Comparison of ENCODE assay signal across 1 cellular context in the genomic region with DNA sequence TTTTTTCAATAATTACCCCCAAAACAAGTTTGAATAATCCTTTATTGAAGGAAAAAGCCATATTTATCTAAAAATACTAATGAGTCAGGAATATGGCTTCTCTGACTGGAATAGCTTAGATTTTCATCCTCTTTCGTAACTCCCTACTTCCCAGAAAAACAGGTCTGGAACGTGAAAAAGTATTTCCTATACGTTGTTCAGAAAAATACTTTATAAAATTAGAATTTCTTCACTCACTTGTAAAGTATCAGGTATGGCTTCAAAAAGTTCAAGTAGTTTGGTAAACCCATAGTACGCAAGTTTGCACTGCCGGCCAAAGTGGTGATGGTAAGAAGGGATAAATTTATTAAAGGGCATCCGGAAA.
TF ChIP-seq lines count a peak whose summit lies in the region.

No MANE protein-coding gene starts in this region.

TF ChIP-seq in HepG2, 621 proteins besides CTCF, POLR2A, EP300 and RAD21 (continues in another document):
- TF ChIP-seq CHCHD3 (CRISPR knock-in tag; IDR thresholded peaks at IDR 0.05): no peak
- no peak for TF ChIP-seq ZNF598 (CRISPR knock-in tag; IDR thresholded peaks at IDR 0.05; ENCODE audit: borderline replicate concordance)
- TF ChIP-seq, protein P1, sequence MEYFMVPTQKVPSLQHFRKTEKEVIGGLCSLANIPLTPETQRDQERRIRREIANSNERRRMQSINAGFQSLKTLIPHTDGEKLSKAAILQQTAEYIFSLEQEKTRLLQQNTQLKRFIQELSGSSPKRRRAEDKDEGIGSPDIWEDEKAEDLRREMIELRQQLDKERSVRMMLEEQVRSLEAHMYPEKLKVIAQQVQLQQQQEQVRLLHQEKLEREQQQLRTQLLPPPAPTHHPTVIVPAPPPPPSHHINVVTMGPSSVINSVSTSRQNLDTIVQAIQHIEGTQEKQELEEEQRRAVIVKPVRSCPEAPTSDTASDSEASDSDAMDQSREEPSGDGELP (IDR thresholded peaks at IDR 0.05; ENCODE audit: borderline replicate concordance, low read depth): 0 out of 2 replicates have a peak, but pooled peaks have one; percentile 7
- no peak for TF ChIP-seq KDM1A (CRISPR knock-in tag; IDR thresholded peaks at IDR 0.05)
- no peak for TF ChIP-seq MIER2 (CRISPR knock-in tag; IDR thresholded peaks at IDR 0.05)
- no peak for TF ChIP-seq CHD2 (IDR thresholded peaks at IDR 0.05; ENCODE audit: low read depth, low read length)
- TF ChIP-seq NR2F1 (CRISPR knock-in tag; IDR thresholded peaks at IDR 0.05): no peak
- no peak for TF ChIP-seq ZNF235 (CRISPR knock-in tag; IDR thresholded peaks at IDR 0.05; ENCODE audit: borderline replicate concordance)
- TF ChIP-seq ARID2 (CRISPR knock-in tag; IDR thresholded peaks at IDR 0.05; ENCODE audit: borderline replicate concordance): 0 out of 2 replicates have a peak, but pooled peaks have one; percentile 21
- no peak for TF ChIP-seq MBD4 (IDR thresholded peaks at IDR 0.05; ENCODE audit: borderline replicate concordance, low read length)
- no peak for TF ChIP-seq CENPT (CRISPR knock-in tag; IDR thresholded peaks at IDR 0.05; ENCODE audit: low read depth)
- no peak for TF ChIP-seq NFKB2 (CRISPR knock-in tag; IDR thresholded peaks at IDR 0.05; ENCODE audit: borderline replicate concordance)
- TF ChIP-seq REXO4 (CRISPR knock-in tag; IDR thresholded peaks at IDR 0.05; ENCODE audit: borderline replicate concordance): no peak
- 0 out of 2 replicates have a peak, but pooled peaks have one; percentile 13 for TF ChIP-seq ZNF20 (CRISPR knock-in tag; IDR thresholded peaks at IDR 0.05)
- no peak for TF ChIP-seq MTA3 (CRISPR knock-in tag; IDR thresholded peaks at IDR 0.05)
- TF ChIP-seq NFE2L1 (CRISPR knock-in tag; IDR thresholded peaks at IDR 0.05; ENCODE audit: borderline replicate concordance): no peak
- TF ChIP-seq, protein P2, sequence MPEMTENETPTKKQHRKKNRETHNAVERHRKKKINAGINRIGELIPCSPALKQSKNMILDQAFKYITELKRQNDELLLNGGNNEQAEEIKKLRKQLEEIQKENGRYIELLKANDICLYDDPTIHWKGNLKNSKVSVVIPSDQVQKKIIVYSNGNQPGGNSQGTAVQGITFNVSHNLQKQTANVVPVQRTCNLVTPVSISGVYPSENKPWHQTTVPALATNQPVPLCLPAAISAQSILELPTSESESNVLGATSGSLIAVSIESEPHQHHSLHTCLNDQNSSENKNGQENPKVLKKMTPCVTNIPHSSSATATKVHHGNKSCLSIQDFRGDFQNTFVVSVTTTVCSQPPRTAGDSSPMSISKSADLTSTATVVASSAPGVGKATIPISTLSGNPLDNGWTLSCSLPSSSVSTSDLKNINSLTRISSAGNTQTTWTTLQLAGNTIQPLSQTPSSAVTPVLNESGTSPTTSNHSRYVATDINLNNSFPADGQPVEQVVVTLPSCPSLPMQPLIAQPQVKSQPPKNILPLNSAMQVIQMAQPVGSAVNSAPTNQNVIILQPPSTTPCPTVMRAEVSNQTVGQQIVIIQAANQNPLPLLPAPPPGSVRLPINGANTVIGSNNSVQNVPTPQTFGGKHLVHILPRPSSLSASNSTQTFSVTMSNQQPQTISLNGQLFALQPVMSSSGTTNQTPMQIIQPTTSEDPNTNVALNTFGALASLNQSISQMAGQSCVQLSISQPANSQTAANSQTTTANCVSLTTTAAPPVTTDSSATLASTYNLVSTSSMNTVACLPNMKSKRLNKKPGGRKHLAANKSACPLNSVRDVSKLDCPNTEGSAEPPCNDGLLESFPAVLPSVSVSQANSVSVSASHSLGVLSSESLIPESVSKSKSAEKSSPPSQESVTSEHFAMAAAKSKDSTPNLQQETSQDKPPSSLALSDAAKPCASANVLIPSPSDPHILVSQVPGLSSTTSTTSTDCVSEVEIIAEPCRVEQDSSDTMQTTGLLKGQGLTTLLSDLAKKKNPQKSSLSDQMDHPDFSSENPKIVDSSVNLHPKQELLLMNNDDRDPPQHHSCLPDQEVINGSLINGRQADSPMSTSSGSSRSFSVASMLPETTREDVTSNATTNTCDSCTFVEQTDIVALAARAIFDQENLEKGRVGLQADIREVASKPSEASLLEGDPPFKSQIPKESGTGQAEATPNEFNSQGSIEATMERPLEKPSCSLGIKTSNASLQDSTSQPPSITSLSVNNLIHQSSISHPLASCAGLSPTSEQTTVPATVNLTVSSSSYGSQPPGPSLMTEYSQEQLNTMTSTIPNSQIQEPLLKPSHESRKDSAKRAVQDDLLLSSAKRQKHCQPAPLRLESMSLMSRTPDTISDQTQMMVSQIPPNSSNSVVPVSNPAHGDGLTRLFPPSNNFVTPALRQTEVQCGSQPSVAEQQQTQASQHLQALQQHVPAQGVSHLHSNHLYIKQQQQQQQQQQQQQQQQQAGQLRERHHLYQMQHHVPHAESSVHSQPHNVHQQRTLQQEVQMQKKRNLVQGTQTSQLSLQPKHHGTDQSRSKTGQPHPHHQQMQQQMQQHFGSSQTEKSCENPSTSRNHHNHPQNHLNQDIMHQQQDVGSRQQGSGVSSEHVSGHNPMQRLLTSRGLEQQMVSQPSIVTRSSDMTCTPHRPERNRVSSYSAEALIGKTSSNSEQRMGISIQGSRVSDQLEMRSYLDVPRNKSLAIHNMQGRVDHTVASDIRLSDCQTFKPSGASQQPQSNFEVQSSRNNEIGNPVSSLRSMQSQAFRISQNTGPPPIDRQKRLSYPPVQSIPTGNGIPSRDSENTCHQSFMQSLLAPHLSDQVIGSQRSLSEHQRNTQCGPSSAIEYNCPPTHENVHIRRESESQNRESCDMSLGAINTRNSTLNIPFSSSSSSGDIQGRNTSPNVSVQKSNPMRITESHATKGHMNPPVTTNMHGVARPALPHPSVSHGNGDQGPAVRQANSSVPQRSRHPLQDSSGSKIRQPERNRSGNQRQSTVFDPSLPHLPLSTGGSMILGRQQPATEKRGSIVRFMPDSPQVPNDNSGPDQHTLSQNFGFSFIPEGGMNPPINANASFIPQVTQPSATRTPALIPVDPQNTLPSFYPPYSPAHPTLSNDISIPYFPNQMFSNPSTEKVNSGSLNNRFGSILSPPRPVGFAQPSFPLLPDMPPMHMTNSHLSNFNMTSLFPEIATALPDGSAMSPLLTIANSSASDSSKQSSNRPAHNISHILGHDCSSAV (CRISPR knock-in tag; IDR thresholded peaks at IDR 0.05; ENCODE audit: borderline replicate concordance): no peak
- TF ChIP-seq, protein P3, sequence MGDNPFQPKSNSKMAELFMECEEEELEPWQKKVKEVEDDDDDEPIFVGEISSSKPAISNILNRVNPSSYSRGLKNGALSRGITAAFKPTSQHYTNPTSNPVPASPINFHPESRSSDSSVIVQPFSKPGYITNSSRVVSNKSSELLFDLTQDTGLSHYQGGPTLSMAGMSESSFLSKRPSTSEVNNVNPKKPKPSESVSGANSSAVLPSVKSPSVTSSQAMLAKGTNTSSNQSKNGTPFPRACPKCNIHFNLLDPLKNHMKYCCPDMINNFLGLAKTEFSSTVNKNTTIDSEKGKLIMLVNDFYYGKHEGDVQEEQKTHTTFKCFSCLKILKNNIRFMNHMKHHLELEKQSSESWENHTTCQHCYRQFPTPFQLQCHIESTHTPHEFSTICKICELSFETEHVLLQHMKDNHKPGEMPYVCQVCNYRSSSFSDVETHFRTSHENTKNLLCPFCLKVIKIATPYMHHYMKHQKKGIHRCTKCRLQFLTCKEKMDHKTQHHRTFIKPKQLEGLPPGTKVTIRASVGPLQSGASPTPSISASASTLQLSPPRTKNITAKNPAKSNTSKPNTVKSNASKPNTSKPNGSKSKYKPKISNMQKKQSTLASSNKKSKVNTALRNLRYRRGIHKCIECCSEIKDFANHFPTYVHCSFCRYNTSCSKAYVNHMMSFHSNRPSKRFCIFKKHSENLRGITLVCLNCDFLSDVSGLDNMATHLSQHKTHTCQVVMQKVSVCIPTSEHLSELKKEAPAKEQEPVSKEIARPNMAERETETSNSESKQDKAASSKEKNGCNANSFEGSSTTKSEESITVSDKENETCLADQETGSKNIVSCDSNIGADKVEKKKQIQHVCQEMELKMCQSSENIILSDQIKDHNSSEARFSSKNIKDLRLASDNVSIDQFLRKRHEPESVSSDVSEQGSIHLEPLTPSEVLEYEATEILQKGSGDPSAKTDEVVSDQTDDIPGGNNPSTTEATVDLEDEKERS (CRISPR knock-in tag; IDR thresholded peaks at IDR 0.05): peak; percentile 73; the same call in 1 of the 2 replicates
- TF ChIP-seq NCOA5 (CRISPR knock-in tag; IDR thresholded peaks at IDR 0.05): no peak
- TF ChIP-seq, protein P4, sequence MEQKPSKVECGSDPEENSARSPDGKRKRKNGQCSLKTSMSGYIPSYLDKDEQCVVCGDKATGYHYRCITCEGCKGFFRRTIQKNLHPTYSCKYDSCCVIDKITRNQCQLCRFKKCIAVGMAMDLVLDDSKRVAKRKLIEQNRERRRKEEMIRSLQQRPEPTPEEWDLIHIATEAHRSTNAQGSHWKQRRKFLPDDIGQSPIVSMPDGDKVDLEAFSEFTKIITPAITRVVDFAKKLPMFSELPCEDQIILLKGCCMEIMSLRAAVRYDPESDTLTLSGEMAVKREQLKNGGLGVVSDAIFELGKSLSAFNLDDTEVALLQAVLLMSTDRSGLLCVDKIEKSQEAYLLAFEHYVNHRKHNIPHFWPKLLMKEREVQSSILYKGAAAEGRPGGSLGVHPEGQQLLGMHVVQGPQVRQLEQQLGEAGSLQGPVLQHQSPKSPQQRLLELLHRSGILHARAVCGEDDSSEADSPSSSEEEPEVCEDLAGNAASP (CRISPR knock-in tag; IDR thresholded peaks at IDR 0.05; ENCODE audit: borderline replicate concordance): no peak
- no peak for TF ChIP-seq TARDBP (CRISPR knock-in tag; IDR thresholded peaks at IDR 0.05)
- TF ChIP-seq, protein P5, sequence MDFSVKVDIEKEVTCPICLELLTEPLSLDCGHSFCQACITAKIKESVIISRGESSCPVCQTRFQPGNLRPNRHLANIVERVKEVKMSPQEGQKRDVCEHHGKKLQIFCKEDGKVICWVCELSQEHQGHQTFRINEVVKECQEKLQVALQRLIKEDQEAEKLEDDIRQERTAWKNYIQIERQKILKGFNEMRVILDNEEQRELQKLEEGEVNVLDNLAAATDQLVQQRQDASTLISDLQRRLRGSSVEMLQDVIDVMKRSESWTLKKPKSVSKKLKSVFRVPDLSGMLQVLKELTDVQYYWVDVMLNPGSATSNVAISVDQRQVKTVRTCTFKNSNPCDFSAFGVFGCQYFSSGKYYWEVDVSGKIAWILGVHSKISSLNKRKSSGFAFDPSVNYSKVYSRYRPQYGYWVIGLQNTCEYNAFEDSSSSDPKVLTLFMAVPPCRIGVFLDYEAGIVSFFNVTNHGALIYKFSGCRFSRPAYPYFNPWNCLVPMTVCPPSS (IDR thresholded peaks at IDR 0.05): no peak
- no peak for TF ChIP-seq NFYB (CRISPR knock-in tag; IDR thresholded peaks at IDR 0.05)
- no peak for TF ChIP-seq ZNF547 (CRISPR knock-in tag; IDR thresholded peaks at IDR 0.05)
- TF ChIP-seq JUN (CRISPR knock-in tag; IDR thresholded peaks at IDR 0.05): no peak
- TF ChIP-seq, protein P6, sequence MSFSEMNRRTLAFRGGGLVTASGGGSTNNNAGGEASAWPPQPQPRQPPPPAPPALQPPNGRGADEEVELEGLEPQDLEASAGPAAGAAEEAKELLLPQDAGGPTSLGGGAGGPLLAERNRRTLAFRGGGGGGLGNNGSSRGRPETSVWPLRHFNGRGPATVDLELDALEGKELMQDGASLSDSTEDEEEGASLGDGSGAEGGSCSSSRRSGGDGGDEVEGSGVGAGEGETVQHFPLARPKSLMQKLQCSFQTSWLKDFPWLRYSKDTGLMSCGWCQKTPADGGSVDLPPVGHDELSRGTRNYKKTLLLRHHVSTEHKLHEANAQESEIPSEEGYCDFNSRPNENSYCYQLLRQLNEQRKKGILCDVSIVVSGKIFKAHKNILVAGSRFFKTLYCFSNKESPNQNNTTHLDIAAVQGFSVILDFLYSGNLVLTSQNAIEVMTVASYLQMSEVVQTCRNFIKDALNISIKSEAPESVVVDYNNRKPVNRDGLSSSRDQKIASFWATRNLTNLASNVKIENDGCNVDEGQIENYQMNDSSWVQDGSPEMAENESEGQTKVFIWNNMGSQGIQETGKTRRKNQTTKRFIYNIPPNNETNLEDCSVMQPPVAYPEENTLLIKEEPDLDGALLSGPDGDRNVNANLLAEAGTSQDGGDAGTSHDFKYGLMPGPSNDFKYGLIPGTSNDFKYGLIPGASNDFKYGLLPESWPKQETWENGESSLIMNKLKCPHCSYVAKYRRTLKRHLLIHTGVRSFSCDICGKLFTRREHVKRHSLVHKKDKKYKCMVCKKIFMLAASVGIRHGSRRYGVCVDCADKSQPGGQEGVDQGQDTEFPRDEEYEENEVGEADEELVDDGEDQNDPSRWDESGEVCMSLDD (CRISPR knock-in tag; IDR thresholded peaks at IDR 0.05; ENCODE audit: borderline replicate concordance): 0 out of 2 replicates have a peak, but pooled peaks have one; percentile 23
- no peak for TF ChIP-seq ZFAT (CRISPR knock-in tag; conservative IDR thresholded peaks at IDR 0.05)
- TF ChIP-seq, protein P7, sequence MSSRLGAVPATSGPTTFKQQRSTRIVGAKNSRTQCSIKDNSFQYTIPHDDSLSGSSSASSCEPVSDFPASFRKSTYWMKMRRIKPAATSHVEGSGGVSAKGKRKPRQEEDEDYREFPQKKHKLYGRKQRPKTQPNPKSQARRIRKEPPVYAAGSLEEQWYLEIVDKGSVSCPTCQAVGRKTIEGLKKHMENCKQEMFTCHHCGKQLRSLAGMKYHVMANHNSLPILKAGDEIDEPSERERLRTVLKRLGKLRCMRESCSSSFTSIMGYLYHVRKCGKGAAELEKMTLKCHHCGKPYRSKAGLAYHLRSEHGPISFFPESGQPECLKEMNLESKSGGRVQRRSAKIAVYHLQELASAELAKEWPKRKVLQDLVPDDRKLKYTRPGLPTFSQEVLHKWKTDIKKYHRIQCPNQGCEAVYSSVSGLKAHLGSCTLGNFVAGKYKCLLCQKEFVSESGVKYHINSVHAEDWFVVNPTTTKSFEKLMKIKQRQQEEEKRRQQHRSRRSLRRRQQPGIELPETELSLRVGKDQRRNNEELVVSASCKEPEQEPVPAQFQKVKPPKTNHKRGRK (CRISPR knock-in tag; IDR thresholded peaks at IDR 0.05): no peak
- TF ChIP-seq, protein P8, sequence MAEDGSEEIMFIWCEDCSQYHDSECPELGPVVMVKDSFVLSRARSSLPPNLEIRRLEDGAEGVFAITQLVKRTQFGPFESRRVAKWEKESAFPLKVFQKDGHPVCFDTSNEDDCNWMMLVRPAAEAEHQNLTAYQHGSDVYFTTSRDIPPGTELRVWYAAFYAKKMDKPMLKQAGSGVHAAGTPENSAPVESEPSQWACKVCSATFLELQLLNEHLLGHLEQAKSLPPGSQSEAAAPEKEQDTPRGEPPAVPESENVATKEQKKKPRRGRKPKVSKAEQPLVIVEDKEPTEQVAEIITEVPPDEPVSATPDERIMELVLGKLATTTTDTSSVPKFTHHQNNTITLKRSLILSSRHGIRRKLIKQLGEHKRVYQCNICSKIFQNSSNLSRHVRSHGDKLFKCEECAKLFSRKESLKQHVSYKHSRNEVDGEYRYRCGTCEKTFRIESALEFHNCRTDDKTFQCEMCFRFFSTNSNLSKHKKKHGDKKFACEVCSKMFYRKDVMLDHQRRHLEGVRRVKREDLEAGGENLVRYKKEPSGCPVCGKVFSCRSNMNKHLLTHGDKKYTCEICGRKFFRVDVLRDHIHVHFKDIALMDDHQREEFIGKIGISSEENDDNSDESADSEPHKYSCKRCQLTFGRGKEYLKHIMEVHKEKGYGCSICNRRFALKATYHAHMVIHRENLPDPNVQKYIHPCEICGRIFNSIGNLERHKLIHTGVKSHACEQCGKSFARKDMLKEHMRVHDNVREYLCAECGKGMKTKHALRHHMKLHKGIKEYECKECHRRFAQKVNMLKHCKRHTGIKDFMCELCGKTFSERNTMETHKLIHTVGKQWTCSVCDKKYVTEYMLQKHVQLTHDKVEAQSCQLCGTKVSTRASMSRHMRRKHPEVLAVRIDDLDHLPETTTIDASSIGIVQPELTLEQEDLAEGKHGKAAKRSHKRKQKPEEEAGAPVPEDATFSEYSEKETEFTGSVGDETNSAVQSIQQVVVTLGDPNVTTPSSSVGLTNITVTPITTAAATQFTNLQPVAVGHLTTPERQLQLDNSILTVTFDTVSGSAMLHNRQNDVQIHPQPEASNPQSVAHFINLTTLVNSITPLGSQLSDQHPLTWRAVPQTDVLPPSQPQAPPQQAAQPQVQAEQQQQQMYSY (CRISPR knock-in tag; IDR thresholded peaks at IDR 0.05): no peak
